8 cellular contexts compared by ENCODE assay signal in the genomic region with DNA sequence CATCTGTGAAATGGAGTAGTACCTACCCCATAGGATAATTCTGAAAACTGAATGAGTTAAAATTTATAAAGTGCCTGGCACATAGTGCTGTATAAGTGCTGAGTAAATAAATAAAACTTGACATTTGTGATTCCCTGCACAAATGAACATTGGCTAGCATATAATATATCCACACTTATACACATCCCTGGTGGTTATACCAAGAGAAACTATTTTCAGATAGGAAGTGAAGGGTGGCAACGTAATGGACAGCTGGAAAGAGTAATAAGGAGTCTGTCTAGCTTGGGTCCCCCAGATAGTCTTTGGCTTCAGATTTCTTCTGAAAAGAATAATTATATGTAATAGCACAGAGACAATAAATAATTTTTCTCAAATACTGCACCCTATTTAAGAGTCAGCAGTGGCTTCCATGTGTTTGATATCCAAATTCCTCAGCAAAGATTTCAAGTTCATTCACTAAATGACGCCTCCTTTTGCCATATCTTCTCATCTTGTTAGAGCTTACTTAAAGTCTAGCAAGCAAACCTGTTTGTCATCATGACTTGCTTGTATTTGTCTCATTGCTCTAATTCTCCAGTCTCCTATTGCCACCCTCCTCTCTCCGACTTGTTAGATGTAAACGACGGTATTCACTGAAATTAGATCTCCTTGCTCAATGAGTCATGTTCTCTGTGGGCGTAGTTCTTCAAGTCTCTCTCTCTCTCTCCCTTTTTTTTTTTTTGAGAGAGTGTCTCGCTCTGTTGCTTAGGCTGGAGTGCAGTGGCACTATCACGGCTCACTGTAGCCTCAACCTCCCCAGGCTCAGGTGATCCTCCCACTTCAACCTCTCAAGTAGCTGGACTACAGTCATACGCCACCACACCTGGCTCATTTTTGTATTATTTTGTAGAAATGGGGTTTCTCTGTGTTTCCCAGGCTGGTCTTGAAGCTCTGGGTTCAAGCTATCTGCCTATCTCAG. TPM values are rescaled to one million over a fixed set of nuclear protein-coding genes. Genes with fewer than 3 reads are reported as not detected.
DNase-seq lines count a peak whose midpoint lies in the region; ATAC-seq and TF ChIP-seq lines count a peak whose summit lies in the region.

No MANE protein-coding gene starts in this region.

- ATAC-seq in GM19397 (IDR thresholded peaks at IDR 0.05; ENCODE audit: unreplicated experiment) (no peak), GM21619 (IDR thresholded peaks at IDR 0.05; ENCODE audit: unreplicated experiment) (no peak)

- 40% methylated on average over 9 of the region's 9 CpGs for WGBS in prostate gland

- H3K36me3 ChIP-seq in prostate gland: no peaks in the 10 kb centered on the region

- TF ChIP-seq CTCF in NB4 (IDR thresholded peaks at IDR 0.05; ENCODE audit: low read depth, low read length) (no peak), cardiac fibroblast (IDR thresholded peaks at IDR 0.05; ENCODE audit: low read depth, low read length) (no peak), prostate gland (IDR thresholded peaks at IDR 0.05) (no peak), GM20000 (IDR thresholded peaks at IDR 0.05; ENCODE audit: extremely low read depth, missing control alignments) (no peak)

- peaks cover 4% of the 10 kb centered on the region for H3K4me1 ChIP-seq in prostate gland (replicated peaks)

- no peak for TF ChIP-seq POLR2A in NB4 (IDR thresholded peaks at IDR 0.05; ENCODE audit: extremely low read depth, insufficient read length)
- TF ChIP-seq POLR2A in prostate gland (IDR thresholded peaks at IDR 0.05): peak; percentile 14

- no peak overlapping the region for H3K27ac ChIP-seq in prostate gland

- H3K27me3 ChIP-seq in prostate gland (replicated peaks; ENCODE audit: insufficient read depth): no peaks in the 10 kb centered on the region

- DNase-seq in ELF-1 (ENCODE audit: low read depth, low spot score) (peak; percentile 17), NB4 (ENCODE audit: low read depth) (peak; percentile 57), cardiac fibroblast (ENCODE audit: low read depth in 2 of 2) (peak; percentile 93), prostate gland (ENCODE audit: low spot score) (peak; percentile 20), RPMI8226 (no peak), GM20000 (ENCODE audit: low spot score) (no peak)

- intact Hi-C loops in prostate gland (cut with DNase I): no loop called here

- H3K9me3 ChIP-seq in prostate gland: no peaks in the 10 kb centered on the region

- no peak overlapping the region for H3K4me3 ChIP-seq in NB4 (ENCODE audit: low read depth, low read length)
- H3K4me3 ChIP-seq in cardiac fibroblast (replicated peaks in 1 of 2; ENCODE audit: low read depth in 2 of 2, low read length in 2 of 2): no peak overlapping the region
- H3K4me3 ChIP-seq in prostate gland: no peak overlapping the region

RNA-seq across cellular contexts. Expression of a gene that starts 8.7 kb away (rescaled TPM):
- under 1 TPM in 1 of 2 donors, not detected in 1; 0.34 TPM for total RNA-seq in prostate gland

RNA-seq across cellular contexts. Expression of a gene that starts 9.4 kb away (rescaled TPM):
- 10 to 100 TPM; 14.4 to 15.6 TPM for total RNA-seq in prostate gland

RNA-seq across cellular contexts. Expression of a gene that starts 46.4 kb away (rescaled TPM):
- total RNA-seq in prostate gland: 1 to 10 TPM in 1 of 2 donors, not detected in 1; 3.8 TPM

Comparison
In these comparisons a context has a peak if more than half of its experiments do, and no peak if none do; other contexts are left out.
1. DNase-seq: peak in ELF-1 (single experiment), NB4 (single experiment), cardiac fibroblast (2 of 2) and prostate gland (single experiment); none in RPMI8226 (single experiment) and GM20000 (single experiment).